6 cellular contexts compared by ENCODE assay signal in the genomic region with DNA sequence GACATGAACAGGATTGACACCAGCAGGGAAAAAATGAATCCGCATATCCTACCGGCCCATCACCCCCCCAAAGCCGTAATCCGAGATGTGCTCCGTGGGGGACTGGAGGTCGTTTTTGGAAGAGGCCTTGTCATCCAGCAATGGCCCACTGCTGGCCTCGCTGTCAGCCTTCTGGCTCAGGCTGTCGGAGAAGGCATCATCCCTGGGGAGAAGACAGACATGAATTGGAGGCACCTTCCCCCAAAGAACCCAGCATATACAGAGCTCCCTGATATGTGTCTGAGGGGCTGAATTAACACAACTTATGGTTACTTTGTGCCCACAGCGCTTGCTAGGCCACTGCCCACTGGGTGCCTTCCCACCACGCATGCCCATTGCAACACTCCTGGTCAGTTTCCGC.
"Had no signal": no experiment of that assay in that cellular context is flagged by ENCODE, and none has a peak within 500 bp of the region (broad histone marks: within the 10 kb centered on the region; RNA-seq: fewer than 3 reads in every experiment).

No MANE protein-coding gene starts in this region.

- DNase-seq: GM23248, GOT3, H7, IMR-90 had no signal

- H3K36me3 ChIP-seq: HAP-1 had no signal

- H3K27ac ChIP-seq: GM23248 had no signal

- H3K4me3 ChIP-seq: GM23248, HAP-1 had no signal

- H3K4me1 ChIP-seq: HAP-1 had no signal

- H3K9ac ChIP-seq: GM23248 had no signal

- H3K9me3 ChIP-seq: HAP-1 had no signal

- ATAC-seq: HCT116 had no signal
